In the genomic region with DNA sequence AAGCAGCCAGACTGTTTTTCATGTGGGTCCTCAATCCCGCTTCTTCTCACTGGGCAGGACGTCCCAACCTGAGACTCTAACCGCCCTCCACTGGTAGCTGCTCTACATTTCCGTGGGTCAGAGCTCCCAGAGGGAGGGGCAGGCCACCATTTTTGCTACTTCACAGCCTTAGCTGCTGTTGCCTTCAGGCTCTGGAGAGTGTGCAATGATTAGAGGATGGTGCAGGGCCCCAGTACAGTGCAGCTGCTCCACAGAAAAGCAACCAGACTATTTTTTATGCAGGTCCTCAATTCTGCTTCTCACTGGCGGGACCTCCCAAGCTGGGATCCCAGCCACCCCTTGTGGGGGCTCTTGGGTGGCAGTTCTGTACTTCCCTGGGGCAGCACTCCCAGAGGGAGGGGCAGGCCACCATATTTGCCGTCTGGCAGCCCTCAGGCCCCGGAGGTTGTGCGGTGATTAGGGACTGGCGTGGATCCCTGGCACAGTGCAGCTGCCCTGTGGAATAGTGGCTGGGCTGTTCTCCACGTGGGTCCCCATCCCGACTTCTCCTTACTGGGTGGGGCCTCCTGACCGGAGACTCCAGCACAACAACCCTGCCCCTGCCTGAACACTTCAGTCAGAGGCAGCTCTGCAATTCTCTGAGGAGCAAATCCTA, we compare ENCODE assay signal across 17 cellular contexts.
DNase-seq lines count a peak whose midpoint lies in the region; ATAC-seq and TF ChIP-seq lines count a peak whose summit lies in the region.
"Had no signal": no experiment of that assay in that cellular context is flagged by ENCODE, and none has a peak within 500 bp of the region (broad histone marks: within the 10 kb centered on the region; RNA-seq: fewer than 3 reads in every experiment).

No MANE protein-coding gene starts in this region.

- H3K4me1 ChIP-seq in spleen (no peaks in the 10 kb centered on the region), thyroid gland (no peaks in the 10 kb centered on the region)
- H3K4me1 ChIP-seq: A549 had no signal

- peaks cover 16% of the 10 kb centered on the region for H3K36me3 Mint-ChIP-seq in natural killer cell treated with Interleukin-12 subunit alpha and Interleukin-12 subunit beta and Interleukin-15 and Interleukin-18, amount 100 ng/mL, for 72 hours
- peaks cover 22% of the 10 kb centered on the region for H3K36me3 Mint-ChIP-seq in natural killer cell
- H3K36me3 Mint-ChIP-seq: CD14-positive monocyte had no signal

- H3K4me3 ChIP-seq in spleen (no peak overlapping the region), thyroid gland (replicated peaks in 1 of 3) (no peak overlapping the region)
- H3K4me3 ChIP-seq: A549 had no signal

- DNase-seq in natural killer cell treated with Interleukin-12 subunit alpha and Interleukin-12 subunit beta and Interleukin-15 and Interleukin-18, amount 100 ng/mL, for 72 hours (ENCODE audit: low spot score), result no peak
- no peak for DNase-seq in natural killer cell
- peak; percentile 18 for DNase-seq in midbrain (lab: John Stamatoyannopoulos, UW)
- DNase-seq in spleen, result peak; percentile 73
- no peak for DNase-seq in DMS53 treated with DMSO at 0.1 percent for 48 hours (lab: John Stamatoyannopoulos, UW; ENCODE audit: unreplicated experiment)
- DNase-seq in thyroid gland, result no peak
- DNase-seq: GDM1, GOT3, Kasumi-1, NCI-H2081, NCI-H446, NCI-H526, OCI-M1 had no signal

- H3K36me3 ChIP-seq in spleen, result no peaks in the 10 kb centered on the region
- no peaks in the 10 kb centered on the region for H3K36me3 ChIP-seq in thyroid gland

- H3K9me3 ChIP-seq in spleen, result peaks cover 3 to 41% (median 27%) of the 10 kb centered on the region in 8 donors
- H3K9me3 ChIP-seq in thyroid gland, result no peaks in the 10 kb centered on the region
- H3K9me3 ChIP-seq: A549 had no signal

- 84 to 92% (median 88%) methylated on average over 11 to 12 of the region's 12 CpGs for WGBS in spleen, 5 donors
- 88% methylated on average over 11 to 12 of the region's 12 CpGs for WGBS in thyroid gland, 2 donors

- TF ChIP-seq CTCF in natural killer cell (IDR thresholded peaks at IDR 0.05), result no peak
- TF ChIP-seq CTCF in spleen (IDR thresholded peaks at IDR 0.05 in 8 of 11, conservative IDR thresholded peaks at IDR 0.05 in 3 of 11), result no peak
- TF ChIP-seq CTCF in thyroid gland (IDR thresholded peaks at IDR 0.05), result no peak

- H3K27ac ChIP-seq in spleen, result no peak overlapping the region
- H3K27ac ChIP-seq in thyroid gland, result no peak overlapping the region
- H3K27ac ChIP-seq: A549 had no signal

- no peak overlapping the region for H3K27ac Mint-ChIP-seq in natural killer cell treated with Interleukin-12 subunit alpha and Interleukin-12 subunit beta and Interleukin-15 and Interleukin-18, amount 100 ng/mL, for 72 hours
- H3K27ac Mint-ChIP-seq in natural killer cell, result no peak overlapping the region
- H3K27ac Mint-ChIP-seq: B cell, CD14-positive monocyte had no signal

- H3K27me3 ChIP-seq in spleen (replicated peaks in 1 of 7) (no peaks in the 10 kb centered on the region), thyroid gland (no peaks in the 10 kb centered on the region)

- H3K4me3 Mint-ChIP-seq in natural killer cell treated with Interleukin-12 subunit alpha and Interleukin-12 subunit beta and Interleukin-15 and Interleukin-18, amount 100 ng/mL, for 72 hours, result no peak overlapping the region
- no peak overlapping the region for H3K4me3 Mint-ChIP-seq in natural killer cell
- H3K4me3 Mint-ChIP-seq: B cell, CD14-positive monocyte had no signal

- no peaks in the 10 kb centered on the region for H3K27me3 Mint-ChIP-seq in natural killer cell treated with Interleukin-12 subunit alpha and Interleukin-12 subunit beta and Interleukin-15 and Interleukin-18, amount 100 ng/mL, for 72 hours
- H3K27me3 Mint-ChIP-seq in natural killer cell (ENCODE audit: low read depth in 2 of 2), result no peaks in the 10 kb centered on the region

- H3K9me3 Mint-ChIP-seq in natural killer cell treated with Interleukin-12 subunit alpha and Interleukin-12 subunit beta and Interleukin-15 and Interleukin-18, amount 100 ng/mL, for 72 hours, result peaks cover 8% of the 10 kb centered on the region
- H3K9me3 Mint-ChIP-seq in natural killer cell, result peaks cover 10 to 11% of the 10 kb centered on the region in 2 donors

- no peaks in the 10 kb centered on the region for H3K4me1 Mint-ChIP-seq in natural killer cell treated with Interleukin-12 subunit alpha and Interleukin-12 subunit beta and Interleukin-15 and Interleukin-18, amount 100 ng/mL, for 72 hours (ENCODE audit: low read depth in 2 of 2)
- no peaks in the 10 kb centered on the region for H3K4me1 Mint-ChIP-seq in natural killer cell
- H3K4me1 Mint-ChIP-seq: B cell, CD14-positive monocyte had no signal

- peak; percentile 15 to 31 for ATAC-seq in natural killer cell treated with Interleukin-12 subunit alpha and Interleukin-12 subunit beta and Interleukin-15 and Interleukin-18, amount 100 ng/mL, for 72 hours
- ATAC-seq in natural killer cell (no peak), GM19455 (IDR thresholded peaks at IDR 0.05; ENCODE audit: unreplicated experiment) (no peak)
- ATAC-seq: A549 had no signal

- intact Hi-C loops in natural killer cell (cut with micrococcal nuclease) (no loop called here), spleen (cut with DNase I; ENCODE audit: low total_unique reads) (no loop called here), thyroid gland (cut with DNase I) (no loop called here)

- TF ChIP-seq POLR2A in spleen (IDR thresholded peaks at IDR 0.05), result no peak
- TF ChIP-seq POLR2A in thyroid gland (IDR thresholded peaks at IDR 0.05), result no peak

Comparison
In these comparisons a context has a peak if more than half of its experiments do, and no peak if none do; other contexts are left out.
1. ATAC-seq: peak in natural killer cell treated with Interleukin-12 subunit alpha and Interleukin-12 subunit beta and Interleukin-15 and Interleukin-18, amount 100 ng/mL, for 72 hours (2 of 2); none in natural killer cell (0 of 3) and GM19455 (single experiment).
2. DNase-seq: peak in midbrain (single experiment) and spleen (single experiment); none in natural killer cell treated with Interleukin-12 subunit alpha and Interleukin-12 subunit beta and Interleukin-15 and Interleukin-18, amount 100 ng/mL, for 72 hours (single experiment), natural killer cell (single experiment), DMS53 treated with DMSO at 0.1 percent for 48 hours (single experiment) and thyroid gland (0 of 2).